Comparison of ENCODE assay signal across 8 cellular contexts in genomic region chr12:64403708-64404469, GRCh38. TPM values are rescaled to one million over a fixed set of nuclear protein-coding genes. Genes with fewer than 3 reads are reported as not detected.
DNase-seq lines count a peak whose midpoint lies in the region; ATAC-seq, FAIRE-seq and TF ChIP-seq lines count a peak whose summit lies in the region.

TSS of gene XPOT (plus strand) at chr12:64404392. CDS start at chr12:64410036, 5,644 bp downstream.

- peak in 2 of 4 experiments; percentile 18 to 22 for TF ChIP-seq CTCF in prostate gland (IDR thresholded peaks at IDR 0.05)

- H3K27me3 Mint-ChIP-seq in T-helper 1 cell treated with Interleukin-12 subunit alpha and Interleukin-12 subunit beta and Interleukin-4 antibody, amounts not matched to agents 30 μg/mL and 1 μg/mL, for 36 hours (ENCODE audit: low read depth) = no peaks in the 10 kb centered on the region

- H3K36me3 ChIP-seq in prostate gland = no peaks in the 10 kb centered on the region

- peak; percentile 38 for TF ChIP-seq POLR2A in prostate gland (IDR thresholded peaks at IDR 0.05)

- ATAC-seq in GM18502 (IDR thresholded peaks at IDR 0.05; ENCODE audit: poor library complexity, unreplicated experiment) (peak; percentile 95), HG02938 (IDR thresholded peaks at IDR 0.05; ENCODE audit: unreplicated experiment) (peak; percentile 88), left ventricle myocardium superior (peak; percentile 97)

- peaks cover 26% of the 10 kb centered on the region for H3K4me1 Mint-ChIP-seq in T-helper 1 cell treated with Interleukin-12 subunit alpha and Interleukin-12 subunit beta and Interleukin-4 antibody, amounts not matched to agents 30 μg/mL and 1 μg/mL, for 36 hours (ENCODE audit: low read depth)

- peak within 1 kb of the TSS; percentile 96 for H3K4me3 Mint-ChIP-seq in T-helper 1 cell treated with Interleukin-12 subunit alpha and Interleukin-12 subunit beta and Interleukin-4 antibody, amounts not matched to agents 30 μg/mL and 1 μg/mL, for 36 hours

- H3K27ac Mint-ChIP-seq in T-helper 1 cell treated with Interleukin-12 subunit alpha and Interleukin-12 subunit beta and Interleukin-4 antibody, amounts not matched to agents 30 μg/mL and 1 μg/mL, for 36 hours = peak within 1 kb of the TSS; percentile 98

- H3K9me3 Mint-ChIP-seq in T-helper 1 cell treated with Interleukin-12 subunit alpha and Interleukin-12 subunit beta and Interleukin-4 antibody, amounts not matched to agents 30 μg/mL and 1 μg/mL, for 36 hours = no peaks in the 10 kb centered on the region

- no peak for FAIRE-seq in urothelium cell line (lab: Jason Lieb, UNC)

- whole genome bisulfite sequencing in prostate gland = 15% methylated on average over 47 of the region's 60 CpGs

- H3K27ac ChIP-seq in angular gyrus (ENCODE audit: low read depth, low read length) (peak within 1 kb of the TSS; percentile 96), prostate gland (peak within 1 kb of the TSS; percentile 95 to 98)

- no peaks in the 10 kb centered on the region for H3K9me3 ChIP-seq in prostate gland

- DNase-seq in NCI-H1694 treated with DMSO at 0.1 percent for 48 hours (lab: John Stamatoyannopoulos, UW) (peak; percentile 88), left ventricle myocardium superior (peak; percentile 98), prostate gland (ENCODE audit: low spot score) (peak; percentile 89), urothelium cell line (ENCODE audit: low spot score) (peak; percentile 97)

- peaks cover 3% of the 10 kb centered on the region for H3K4me1 ChIP-seq in prostate gland (replicated peaks)

- H3K27me3 ChIP-seq in prostate gland (replicated peaks; ENCODE audit: insufficient read depth) = no peaks in the 10 kb centered on the region

- intact Hi-C loops in left ventricle myocardium superior (cut with micrococcal nuclease) = no loop called here
- intact Hi-C loops in prostate gland (cut with DNase I) = loop anchor here (10.0 kb wide), 1 partner anchor 559 kb away; the partner anchor contains the start of gene SRGAP1

- peak within 1 kb of the TSS; percentile 93 to 97 for H3K4me3 ChIP-seq in prostate gland

- no peaks in the 10 kb centered on the region for H3K36me3 Mint-ChIP-seq in T-helper 1 cell treated with Interleukin-12 subunit alpha and Interleukin-12 subunit beta and Interleukin-4 antibody, amounts not matched to agents 30 μg/mL and 1 μg/mL, for 36 hours (ENCODE audit: low read depth)

RNA-seq across cellular contexts. Expression of gene XPOT, which starts in this region (rescaled TPM):
- total RNA-seq in left ventricle myocardium superior (24.7 TPM), prostate gland (10 to 100 TPM; 30.4 to 36.8 TPM)

Comparison
In these comparisons a context has a peak if more than half of its experiments do, and no peak if none do; other contexts are left out.
1. Peak in every context shown above with its lines: DNase-seq, ATAC-seq, H3K4me3 ChIP-seq and H3K27ac ChIP-seq.